In the genomic region with DNA sequence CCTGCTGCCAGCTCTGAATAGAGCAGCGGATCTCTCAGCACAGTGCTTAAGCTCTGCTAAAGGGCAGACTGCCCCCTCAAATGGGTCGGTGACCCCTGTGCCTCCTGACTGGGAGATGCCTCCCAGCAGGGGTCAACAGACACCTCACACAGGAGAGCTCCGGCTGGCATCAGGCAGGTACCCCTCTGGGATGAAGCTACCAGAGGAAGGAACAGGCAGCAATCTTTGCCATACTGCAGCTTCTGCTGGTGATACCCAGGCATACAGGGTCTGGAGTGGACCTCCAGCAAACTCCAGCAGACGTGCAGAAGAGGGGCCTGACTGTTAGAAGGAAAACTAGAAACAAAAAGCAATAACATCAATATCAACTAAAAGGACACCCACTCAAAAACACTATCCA, we compare ENCODE assay signal across 20 cellular contexts.
"Had no signal": no experiment of that assay in that cellular context is flagged by ENCODE, and none has a peak within 500 bp of the region (broad histone marks: within the 10 kb centered on the region; RNA-seq: fewer than 3 reads in every experiment).

No MANE protein-coding gene starts in this region.

- DNase-seq: colonic mucosa; cortex of kidney; effector CD8-positive, alpha-beta T cell; effector memory CD8-positive, alpha-beta T cell; endodermal cell; erythroblast; esophagus squamous epithelium; foreskin fibroblast; foreskin melanocyte; gastrocnemius medialis; glutamatergic neuron; hippocampal formation; left cardiac atrium; left ventricle myocardium superior; lower lobe of right lung; mesendoderm; naive thymus-derived CD4-positive, alpha-beta T cell had no signal

- H3K27me3 ChIP-seq: colonic mucosa, esophagus squamous epithelium, gastrocnemius medialis, left lung had no signal

- H3K9me3 ChIP-seq: colonic mucosa, esophagus squamous epithelium, gastrocnemius medialis, lower lobe of right lung, mucosa of descending colon had no signal

- H3K4me3 ChIP-seq: colonic mucosa, esophagus squamous epithelium, gastrocnemius medialis, left lung, lower lobe of right lung, mucosa of descending colon had no signal

- H3K4me1 ChIP-seq: colonic mucosa, esophagus squamous epithelium, gastrocnemius medialis, left lung, lower lobe of right lung had no signal

- H3K36me3 ChIP-seq: colonic mucosa, esophagus squamous epithelium, gastrocnemius medialis, left lung, lower lobe of right lung had no signal

- H3K27ac ChIP-seq: colonic mucosa, epithelial cell of prostate, esophagus squamous epithelium, gastrocnemius medialis, left lung, lower lobe of right lung had no signal
